Comparison of ENCODE assay signal across 8 cellular contexts in genomic region chr6:33317668-33318425, GRCh38. TPM values are rescaled to one million over a fixed set of nuclear protein-coding genes. Genes with fewer than 3 reads are reported as not detected.
DNase-seq lines count a peak whose midpoint lies in the region; ATAC-seq and TF ChIP-seq lines count a peak whose summit lies in the region.

Gene ZBTB22 (minus strand): TSS chr6:33317744. CDS start chr6:33316916, 828 bp downstream.

- ATAC-seq in GM21576 (IDR thresholded peaks at IDR 0.05; ENCODE audit: unreplicated experiment) = peak; percentile 38
- ATAC-seq in activated T-cell treated with anti-CD3 and anti-CD28 coated beads, Interleukin-2, amount 50 U/mL, for 4 hours = peak; percentile 63 to 73

- H3K4me1 Mint-ChIP-seq in activated T-cell treated with anti-CD3 and anti-CD28 coated beads, Interleukin-2, amount 50 U/mL, for 4 hours (ENCODE audit: low read depth) = peaks cover 76% of the 10 kb centered on the region

- H3K4me3 ChIP-seq in esophagus (ENCODE audit: low read depth in 1 of 2, low read length in 2 of 2) (peak within 1 kb of the TSS; percentile 50 to 53), muscle layer of colon (ENCODE audit: low read depth in 1 of 2, low read length in 2 of 2) (peak within 1 kb of the TSS; percentile 49 to 74)

- H3K9me3 Mint-ChIP-seq in activated T-cell treated with anti-CD3 and anti-CD28 coated beads, Interleukin-2, amount 50 U/mL, for 4 hours = no peaks in the 10 kb centered on the region

- H3K27ac ChIP-seq in esophagus (ENCODE audit: low read depth in 2 of 2, low read length in 1 of 2) = peak within 1 kb of the TSS; percentile 88 to 90
- H3K27ac ChIP-seq in muscle layer of colon (ENCODE audit: low read depth, low read length) = peak within 1 kb of the TSS; percentile 86

- H3K9me3 ChIP-seq in esophagus (ENCODE audit: control insufficient read depth in 2 of 2, insufficient read depth in 1 of 2, low read depth in 1 of 2, low read length in 1 of 2) (no peaks in the 10 kb centered on the region), muscle layer of colon (ENCODE audit: low read length) (no peaks in the 10 kb centered on the region)

- peak within 1 kb of the TSS; percentile 50 for H3K9ac ChIP-seq in muscle layer of colon (ENCODE audit: low read length)

- H3K4me3 Mint-ChIP-seq in activated T-cell treated with anti-CD3 and anti-CD28 coated beads, Interleukin-2, amount 50 U/mL, for 4 hours = peak within 1 kb of the TSS; percentile 92

- H3K36me3 Mint-ChIP-seq in activated T-cell treated with anti-CD3 and anti-CD28 coated beads, Interleukin-2, amount 50 U/mL, for 4 hours (ENCODE audit: insufficient read depth) = peaks cover 21% of the 10 kb centered on the region

- H3K27me3 ChIP-seq in esophagus (ENCODE audit: control insufficient read depth in 1 of 2, insufficient read depth in 2 of 2, low read length in 2 of 2) (no peaks in the 10 kb centered on the region), muscle layer of colon (ENCODE audit: control insufficient read depth in 1 of 2, insufficient read depth in 2 of 2, low read length in 2 of 2) (no peaks in the 10 kb centered on the region)

- H3K36me3 ChIP-seq in esophagus (ENCODE audit: control insufficient read depth in 2 of 2, insufficient read depth in 2 of 2, low read length in 1 of 2) (peaks cover 18 to 24% of the 10 kb centered on the region in 2 donors), muscle layer of colon (ENCODE audit: insufficient read depth, low read length) (peaks cover 36% of the 10 kb centered on the region)

- peak; percentile 99 for DNase-seq in DMS 273 (lab: John Stamatoyannopoulos, UW; ENCODE audit: unreplicated experiment)
- DNase-seq in KBM-7 = peak; percentile 97
- DNase-seq in activated T-cell treated with anti-CD3 and anti-CD28 coated beads, Interleukin-2, amount 50 U/mL, for 4 hours = peak; percentile 93
- peak; percentile 96 for DNase-seq in stimulated activated CD8-positive, alpha-beta memory T cell treated with anti-CD3 and anti-CD28 coated beads, Interleukin-7, amount 100 ng/mL, for 24 hours (ENCODE audit: low read depth)

- WGBS in esophagus, 2 donors = 2% methylated on average over 36 to 45 of the region's 45 CpGs

- in situ Hi-C loops in KBM-7 (cut with MboI; ENCODE audit: low pct_unique_long_range_greater_than_20kb, low sequenced_read_pairs) = no loop called here

- no peaks in the 10 kb centered on the region for H3K27me3 Mint-ChIP-seq in activated T-cell treated with anti-CD3 and anti-CD28 coated beads, Interleukin-2, amount 50 U/mL, for 4 hours (ENCODE audit: low read depth)

- H3K4me1 ChIP-seq in esophagus (ENCODE audit: control insufficient read depth in 2 of 2, insufficient read depth in 2 of 2, low read length in 1 of 2) (peaks cover 7 to 26% of the 10 kb centered on the region in 2 donors), muscle layer of colon (ENCODE audit: insufficient read depth, low read length) (peaks cover 51% of the 10 kb centered on the region)

TF ChIP-seq in PFSK-1, 5 proteins besides CTCF, POLR2A, EP300 and RAD21:
- no peak for TF ChIP-seq REST (IDR thresholded peaks at IDR 0.05; ENCODE audit: insufficient read depth in 1 of 2, low read depth in 2 of 2, low read length in 2 of 2)
- TF ChIP-seq FOXP2 (optimal IDR thresholded peaks at IDR 0.05; ENCODE audit: borderline replicate concordance, extremely low read depth, extremely low read length, insufficient read depth) = no peak
- TF ChIP-seq POLR2AphosphoS5 (IDR thresholded peaks at IDR 0.05; ENCODE audit: low read depth, low read length) = peak; percentile 25; the same call in 1 of the 2 replicates
- TF ChIP-seq SIN3A (IDR thresholded peaks at IDR 0.05; ENCODE audit: borderline replicate concordance, insufficient read depth, low read length) = no peak; the same call in 1 of the 2 replicates
- peak; percentile 26; the same call in 1 of the 2 replicates for TF ChIP-seq TAF1 (IDR thresholded peaks at IDR 0.05; ENCODE audit: borderline replicate concordance, insufficient read depth, low read length)

RNA-seq across cellular contexts. Expression of gene ZBTB22, which starts in this region (rescaled TPM):
- 26.5 TPM for polyA plus RNA-seq in PFSK-1 (2012; ENCODE audit: insufficient read length, low read depth)
- 1 to 10 TPM; 6.1 to 9.4 (median 8.9) TPM for total RNA-seq in activated T-cell treated with anti-CD3 and anti-CD28 coated beads, Interleukin-2, amount 50 U/mL, for 4 hours
- polyA plus RNA-seq in esophagus = 10 to 100 TPM; 10.2 to 11.6 TPM

Comparison
In these comparisons a context has a peak if more than half of its experiments do, and no peak if none do; other contexts are left out.
1. Peak in every context shown above with its lines: DNase-seq, ATAC-seq, H3K4me3 ChIP-seq and H3K27ac ChIP-seq.